15 cellular contexts compared by ENCODE assay signal in the genomic region with DNA sequence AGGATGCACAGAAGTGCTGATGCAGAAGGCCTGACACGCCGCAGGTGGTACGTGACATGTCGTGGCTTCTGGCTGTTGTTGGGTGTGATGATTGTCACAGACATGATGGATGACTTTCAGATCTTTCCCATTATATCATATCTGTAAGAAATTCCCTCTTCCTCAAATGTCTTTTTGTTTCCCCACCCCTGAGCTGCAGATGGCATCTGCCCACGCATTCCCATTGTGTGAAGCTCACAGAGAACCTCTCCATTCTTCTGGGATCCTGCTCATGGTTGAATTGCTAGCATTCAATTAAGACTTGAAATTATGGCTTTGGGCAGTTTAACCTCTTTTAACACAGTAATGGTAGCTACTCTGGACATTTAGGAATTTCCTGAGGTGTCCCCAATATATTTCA. TPM values are rescaled to one million over a fixed set of nuclear protein-coding genes. Genes with fewer than 3 reads are reported as not detected.
DNase-seq lines count a peak whose midpoint lies in the region; TF ChIP-seq lines count a peak whose summit lies in the region.
"Had no signal": no experiment of that assay in that cellular context is flagged by ENCODE, and none has a peak within 500 bp of the region (broad histone marks: within the 10 kb centered on the region; RNA-seq: fewer than 3 reads in every experiment).

No MANE protein-coding gene starts in this region.

- no peak for DNase-seq in Caco-2
- DNase-seq in endodermal cell: no peak
- no peak for DNase-seq in neuronal stem cell (ENCODE audit: low spot score)
- DNase-seq in superior temporal gyrus (ENCODE audit: extremely low spot score): peak; percentile 64
- no peak for DNase-seq in iPS-NIHi7 (ENCODE audit: extremely low spot score)
- no peak for DNase-seq in activated T-cell treated with anti-CD3 and anti-CD28 coated beads, Interleukin-2, amount 50 U/mL, for 48 hours
- no peak for DNase-seq in central memory CD4-positive, alpha-beta T cell
- DNase-seq: 8988T; AML-193; Calu3; CD4-positive, CD25-positive, alpha-beta regulatory T cell; DMS 273 treated with DMSO at 0.1 percent for 48 hours had no signal

- BruUV-seq in Caco-2 (replicated peaks; lab: Mats Ljungman, UMichigan): no TSS peak

- H2BK120ac ChIP-seq in neuronal stem cell (ENCODE audit: low read depth, low read length): no peak overlapping the region

- H3K27me3 Mint-ChIP-seq in Caco-2 (ENCODE audit: insufficient read depth, unreplicated experiment) (no peaks in the 10 kb centered on the region), endodermal cell (ENCODE audit: insufficient read depth) (peaks cover 5% of the 10 kb centered on the region)
- H3K27me3 Mint-ChIP-seq: CD4-positive, CD25-positive, alpha-beta regulatory T cell; IgD-negative memory B cell had no signal

- no peak overlapping the region for H3K4ac ChIP-seq in neuronal stem cell (ENCODE audit: low read length)

- H3K9ac ChIP-seq in endodermal cell (ENCODE audit: extremely low read depth, low read length, poor library complexity, severe bottlenecking) (no peak overlapping the region), neuronal stem cell (ENCODE audit: low read depth, low read length, poor library complexity) (no peak overlapping the region)
- H3K9ac ChIP-seq: BLaER1 treated with 17β-estradiol and CSF1 and Interleukin-3, amounts not matched to agents 10 nM and 100 nM had no signal

- TF ChIP-seq CTCF in Caco-2 (IDR thresholded peaks at IDR 0.05; ENCODE audit: insufficient read depth in 1 of 2, low read depth in 1 of 2, low read length in 1 of 2, severe bottlenecking in 1 of 2, unreplicated experiment in 1 of 2): no peak
- no peak for TF ChIP-seq CTCF in endodermal cell (conservative IDR thresholded peaks at IDR 0.05)

- peaks cover 21% of the 10 kb centered on the region for H3K4me1 Mint-ChIP-seq in Caco-2 (ENCODE audit: low read depth, unreplicated experiment)
- H3K4me1 Mint-ChIP-seq in endodermal cell: peaks cover 22% of the 10 kb centered on the region
- H3K4me1 Mint-ChIP-seq: CD4-positive, CD25-positive, alpha-beta regulatory T cell; IgD-negative memory B cell had no signal

- POLR2A ChIA-PET in Caco-2 (lab: Charles Lee): interaction anchor here (0.6 kb wide), 1 partner anchor 30 kb away, joined by 3 read pairs; no protein-coding TSS in a partner anchor

- no peak overlapping the region for H2BK5ac ChIP-seq in neuronal stem cell (ENCODE audit: low read length)

- 96 to 100% methylated on average over 1 to 5 of the region's 5 CpGs for WGBS in endodermal cell (ENCODE audit: insufficient coverage in 1 of 2, insufficient read length in 1 of 2), 2 experiments
- no CpG with 5 or more reads among the region's 5 CpGs for WGBS in neuronal stem cell (ENCODE audit: extremely low coverage in 2 of 2, insufficient read length in 2 of 2, insufficient replicate concordance in 1 of 2), 2 donors

- H2BK15ac ChIP-seq in neuronal stem cell (ENCODE audit: low read length): no peak overlapping the region

- peak overlapping the region; percentile 76 for H3K18ac ChIP-seq in neuronal stem cell (ENCODE audit: low read length)

- H3K4me3 ChIP-seq in Caco-2 (ENCODE audit: low read depth, low read length) (no peak overlapping the region), endodermal cell (ENCODE audit: low read length) (no peak overlapping the region), neuronal stem cell (ENCODE audit: low read length in 2 of 2) (no peak overlapping the region)
- H3K4me3 ChIP-seq: BLaER1 treated with 17β-estradiol and CSF1 and Interleukin-3, amounts not matched to agents 10 nM and 100 nM; HAP-1 had no signal

- CTCF ChIA-PET in Caco-2 (lab: Charles Lee): no interaction called here

- H3K14ac ChIP-seq in neuronal stem cell (ENCODE audit: low read length): no peak overlapping the region

- H3K9me3 Mint-ChIP-seq in Caco-2 (ENCODE audit: unreplicated experiment) (peaks cover under 1% of the 10 kb centered on the region), endodermal cell (no peaks in the 10 kb centered on the region)
- H3K9me3 Mint-ChIP-seq: CD4-positive, CD25-positive, alpha-beta regulatory T cell; IgD-negative memory B cell had no signal

- H3K4me3 Mint-ChIP-seq in Caco-2 (ENCODE audit: unreplicated experiment) (no peak overlapping the region), endodermal cell (no peak overlapping the region)
- H3K4me3 Mint-ChIP-seq: CD4-positive, CD25-positive, alpha-beta regulatory T cell; IgD-negative memory B cell had no signal

- H4K91ac ChIP-seq in neuronal stem cell (ENCODE audit: low read depth, low read length, poor library complexity): no peak overlapping the region

- H3K36me3 Mint-ChIP-seq in Caco-2 (ENCODE audit: insufficient read depth, unreplicated experiment) (no peaks in the 10 kb centered on the region), endodermal cell (ENCODE audit: low read depth) (no peaks in the 10 kb centered on the region)
- H3K36me3 Mint-ChIP-seq: CD4-positive, CD25-positive, alpha-beta regulatory T cell; IgD-negative memory B cell had no signal

- H4K8ac ChIP-seq in neuronal stem cell (ENCODE audit: low read depth, low read length): peak overlapping the region; percentile 86

- H2BK12ac ChIP-seq in neuronal stem cell (ENCODE audit: low read length): no peak overlapping the region

- no peak overlapping the region for H2AK5ac ChIP-seq in neuronal stem cell (ENCODE audit: low read depth, low read length)

- H2AFZ ChIP-seq in neuronal stem cell (ENCODE audit: low read length): no peak overlapping the region

- H3K79me1 ChIP-seq in neuronal stem cell (ENCODE audit: low read depth, low read length): no peaks in the 10 kb centered on the region

- intact Hi-C loops in Caco-2 (cut with micrococcal nuclease; ENCODE audit: unreplicated experiment): loop anchor here (5.0 kb wide), 1 partner anchor 192 kb away; no protein-coding TSS in a partner anchor

- H3K27ac ChIP-seq in endodermal cell (ENCODE audit: low read depth, low read length): peak overlapping the region; percentile 25
- no peak overlapping the region for H3K27ac ChIP-seq in neuronal stem cell (replicated peaks; ENCODE audit: low read length)
- H3K27ac ChIP-seq: BLaER1 treated with 17β-estradiol and CSF1 and Interleukin-3, amounts not matched to agents 10 nM and 100 nM had no signal

- H3K4me1 ChIP-seq in Caco-2: peaks cover 59% of the 10 kb centered on the region
- peaks cover 18% of the 10 kb centered on the region for H3K4me1 ChIP-seq in endodermal cell (ENCODE audit: control insufficient read depth, insufficient read depth, low read length)
- H3K4me1 ChIP-seq in neuronal stem cell (ENCODE audit: control insufficient read depth in 2 of 2, insufficient read depth in 1 of 2, low read depth in 1 of 2, low read length in 2 of 2): peaks cover 7 to 16% of the 10 kb centered on the region in 2 donors
- H3K4me1 ChIP-seq: BLaER1 treated with 17β-estradiol and CSF1 and Interleukin-3, amounts not matched to agents 10 nM and 100 nM had no signal

- H3K27me3 ChIP-seq in Caco-2 (replicated peaks; ENCODE audit: control insufficient read depth, insufficient read depth, low read length) (no peaks in the 10 kb centered on the region), endodermal cell (ENCODE audit: control insufficient read depth, insufficient read depth, low read length, poor library complexity, severe bottlenecking) (no peaks in the 10 kb centered on the region), neuronal stem cell (ENCODE audit: control insufficient read depth in 3 of 3, insufficient read depth in 3 of 3, low read depth in 1 of 3, low read length in 3 of 3) (no peaks in the 10 kb centered on the region)
- H3K27me3 ChIP-seq: BLaER1 treated with 17β-estradiol and CSF1 and Interleukin-3, amounts not matched to agents 10 nM and 100 nM had no signal

- peak overlapping the region; percentile 58 for H3K23ac ChIP-seq in neuronal stem cell (ENCODE audit: low read depth, low read length, poor library complexity)

- H3K36me3 ChIP-seq in Caco-2 (ENCODE audit: control insufficient read depth, insufficient read depth, low read length) (no peaks in the 10 kb centered on the region), endodermal cell (ENCODE audit: control insufficient read depth, insufficient read depth, low read length) (no peaks in the 10 kb centered on the region), neuronal stem cell (replicated peaks in 1 of 2; ENCODE audit: control insufficient read depth in 2 of 2, insufficient read depth in 2 of 2, low read length in 2 of 2) (no peaks in the 10 kb centered on the region)
- H3K36me3 ChIP-seq: BLaER1 treated with 17β-estradiol and CSF1 and Interleukin-3, amounts not matched to agents 10 nM and 100 nM; HAP-1 had no signal

- no peak overlapping the region for H3K4me2 ChIP-seq in neuronal stem cell (ENCODE audit: insufficient read depth, low read length, poor library complexity, severe bottlenecking)
- H3K4me2 ChIP-seq: BLaER1 treated with 17β-estradiol and CSF1 and Interleukin-3, amounts not matched to agents 10 nM and 100 nM had no signal

- H3K27ac Mint-ChIP-seq in Caco-2 (ENCODE audit: unreplicated experiment): peak overlapping the region; percentile 59
- H3K27ac Mint-ChIP-seq in endodermal cell: no peak overlapping the region
- H3K27ac Mint-ChIP-seq: IgD-negative memory B cell had no signal

- no peaks in the 10 kb centered on the region for H3K9me3 ChIP-seq in Caco-2
- no peaks in the 10 kb centered on the region for H3K9me3 ChIP-seq in endodermal cell (ENCODE audit: control insufficient read depth, low read length)
- no peaks in the 10 kb centered on the region for H3K9me3 ChIP-seq in neuronal stem cell (replicated peaks in 1 of 2; ENCODE audit: control insufficient read depth in 2 of 2, insufficient read depth in 1 of 2, low read depth in 1 of 2, low read length in 2 of 2)
- H3K9me3 ChIP-seq: BLaER1 treated with 17β-estradiol and CSF1 and Interleukin-3, amounts not matched to agents 10 nM and 100 nM; HAP-1 had no signal

RNA-seq across cellular contexts. Expression of a gene that starts 28.3 kb away (rescaled TPM):
- 95.5 and 104 TPM in 2 replicates for total RNA-seq in Caco-2 (2022)
- total RNA-seq in endodermal cell: 10 to 100 TPM; 74.1 to 87.3 TPM
- polyA plus RNA-seq in endodermal cell (2013, experiment 1 of 2): 83.9 TPM
- 76.5 TPM for polyA plus RNA-seq in endodermal cell (2013, experiment 2 of 2)
- 86.2 TPM for polyA plus RNA-seq in neuronal stem cell (2013, experiment 1 of 2)
- polyA plus RNA-seq in neuronal stem cell (2013, experiment 2 of 2): 97.7 TPM
